13 cellular contexts compared by ENCODE assay signal in the genomic region with DNA sequence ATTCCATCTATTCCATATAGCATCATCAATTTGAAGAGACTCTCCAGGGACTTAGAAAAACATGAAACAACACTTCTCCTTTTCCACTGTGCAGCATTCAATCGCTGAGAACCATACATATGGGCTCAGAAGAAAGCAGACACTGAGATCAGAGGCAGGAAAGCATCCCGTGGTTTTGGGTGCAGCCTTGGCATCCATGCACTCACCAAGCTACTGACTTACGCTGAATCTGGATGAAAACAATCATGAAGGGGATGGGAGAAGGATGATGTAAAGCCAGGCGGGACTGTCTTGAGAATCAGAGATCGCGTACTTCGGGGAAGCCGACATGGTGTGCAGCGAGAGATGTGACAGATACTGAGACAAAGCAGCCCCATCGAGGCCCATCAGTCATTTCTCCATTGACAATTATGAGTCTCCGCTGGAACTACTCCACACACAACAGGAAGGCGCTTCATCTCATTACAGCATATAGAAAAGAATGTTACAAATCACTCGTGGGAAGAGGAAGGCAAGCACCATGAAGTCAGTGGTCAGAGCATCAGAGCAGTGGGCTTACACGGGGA.
"Had no signal": no experiment of that assay in that cellular context is flagged by ENCODE, and none has a peak within 500 bp of the region (broad histone marks: within the 10 kb centered on the region; RNA-seq: fewer than 3 reads in every experiment).

No MANE protein-coding gene starts in this region.

- H3K4me3 Mint-ChIP-seq: activated naive CD8-positive, alpha-beta T cell treated with anti-CD3 and anti-CD28 coated beads, Interleukin-2, amount 10 ng/mL, durations not matched to agents 7 days and 5 days; nephron progenitor cell had no signal

- H3K36me3 ChIP-seq: gastrocnemius medialis, heart right ventricle, ovary, tibial nerve had no signal

- H3K27me3 ChIP-seq: ovary had no signal

- H3K27ac ChIP-seq: gastrocnemius medialis, heart right ventricle, ovary, tibial nerve had no signal

- H3K27ac Mint-ChIP-seq: activated naive CD8-positive, alpha-beta T cell treated with anti-CD3 and anti-CD28 coated beads, Interleukin-2, amount 10 ng/mL, durations not matched to agents 7 days and 5 days; nephron progenitor cell had no signal

- DNase-seq: activated CD4-positive, CD25-positive, alpha-beta regulatory T cell; activated effector memory CD4-positive, alpha-beta T cell treated with Interleukin-2 at 50 U/mL for 16 hours; activated naive CD8-positive, alpha-beta T cell treated with anti-CD3 and anti-CD28 coated beads, Interleukin-2, amount 10 ng/mL, durations not matched to agents 7 days and 5 days; activated T-cell treated with anti-CD3 and anti-CD28 coated beads for 4 hours; cortex of kidney; effector CD8-positive, alpha-beta T cell; gastrocnemius medialis; heart right ventricle; kidney glomerular epithelial cell; nephron progenitor cell; ovary; stimulated activated CD4-positive, alpha-beta T cell treated with anti-CD3 and anti-CD28 coated beads, Interleukin-4, amount 100 ng/mL, for 24 hours had no signal

- H3K4me3 ChIP-seq: gastrocnemius medialis, heart right ventricle, ovary, tibial nerve had no signal

- H3K4me1 ChIP-seq: gastrocnemius medialis had no signal

- H3K9me3 ChIP-seq: gastrocnemius medialis, heart right ventricle, ovary, tibial nerve had no signal
